In genomic region chr3:11626084-11626463, GRCh38 we compare ENCODE assay signal across 12 cellular contexts. TPM values are rescaled to one million over a fixed set of nuclear protein-coding genes. Genes with fewer than 3 reads are reported as not detected.
DNase-seq lines count a peak whose midpoint lies in the region; ATAC-seq, FAIRE-seq and TF ChIP-seq lines count a peak whose summit lies in the region.
"Had no signal": no experiment of that assay in that cellular context is flagged by ENCODE, and none has a peak within 500 bp of the region (broad histone marks: within the 10 kb centered on the region; RNA-seq: fewer than 3 reads in every experiment).

No MANE protein-coding gene starts in this region.

- peaks cover 8% of the 10 kb centered on the region for H3K4me1 Mint-ChIP-seq in neural progenitor cell

- no peak for TF ChIP-seq CTCF in right lobe of liver (IDR thresholded peaks at IDR 0.05)
- no peak for TF ChIP-seq CTCF in neural progenitor cell (IDR thresholded peaks at IDR 0.05)

- H3F3A ChIP-seq in neural progenitor cell (ENCODE audit: low read depth): no peaks in the 10 kb centered on the region

- no peak overlapping the region for H3K27ac ChIP-seq in right lobe of liver
- no peak overlapping the region for H3K27ac ChIP-seq in neural progenitor cell
- H3K27ac ChIP-seq: uterus had no signal

- H3K27me3 Mint-ChIP-seq in neural progenitor cell (ENCODE audit: insufficient read depth, low read depth): peaks cover 9% of the 10 kb centered on the region

- H3K9ac ChIP-seq in neural progenitor cell: no peak overlapping the region

- FAIRE-seq in H54 (lab: Jason Lieb, UNC): peak; percentile 27
- FAIRE-seq: endometrium, G401.6 had no signal

- intact Hi-C loops in right lobe of liver (cut with DNase I): no loop called here

- no peak overlapping the region for H3K4me3 Mint-ChIP-seq in neural progenitor cell

- H3K4me1 ChIP-seq in right lobe of liver (peaks cover 0 to 20% (median 3%) of the 10 kb centered on the region in 4 donors), neural progenitor cell (peaks cover 6% of the 10 kb centered on the region)

- no peak overlapping the region for H3K4me2 ChIP-seq in neural progenitor cell

- H3K79me2 ChIP-seq in neural progenitor cell (ENCODE audit: low read depth): peaks cover 100% of the 10 kb centered on the region

- no peak overlapping the region for H3K27ac Mint-ChIP-seq in neural progenitor cell

- no peak for DNase-seq in H54 (ENCODE audit: insufficient read length, low spot score)
- DNase-seq in NCI-H526 treated with DMSO at 0.1 percent for 48 hours (lab: John Stamatoyannopoulos, UW): peak; percentile 26
- no peak for DNase-seq in right lobe of liver
- DNase-seq in neural progenitor cell (ENCODE audit: low spot score): no peak
- DNase-seq in UCSD-AML1 (lab: John Stamatoyannopoulos, UW; ENCODE audit: unreplicated experiment): no peak
- DNase-seq in NCI-H1105 (lab: John Stamatoyannopoulos, UW): no peak
- DNase-seq in NCI-H2171 (lab: John Stamatoyannopoulos, UW): no peak
- DNase-seq: NCI-H510A, uterus had no signal

- H3K4me3 ChIP-seq in right lobe of liver (no peak overlapping the region), neural progenitor cell (no peak overlapping the region)
- H3K4me3 ChIP-seq: uterus had no signal

- WGBS in right lobe of liver (ENCODE audit: insufficient coverage, low coverage, low lambda C conversion rate, missing lambda C conversion rate): 23% methylated on average over 2 of the region's 2 CpGs

- H3K36me3 ChIP-seq in right lobe of liver (no peaks in the 10 kb centered on the region), neural progenitor cell (no peaks in the 10 kb centered on the region)
- H3K36me3 ChIP-seq: uterus had no signal

- H2AFZ ChIP-seq in neural progenitor cell (replicated peaks): no peak overlapping the region

- H3K36me3 Mint-ChIP-seq in neural progenitor cell: peaks cover 71% of the 10 kb centered on the region

- H4K20me1 ChIP-seq in neural progenitor cell (ENCODE audit: low read depth): peaks cover 86% of the 10 kb centered on the region

- TF ChIP-seq POLR2A in H54 (IDR thresholded peaks at IDR 0.05; ENCODE audit: low read depth, low read length): no peak
- TF ChIP-seq POLR2A in right lobe of liver (IDR thresholded peaks at IDR 0.05): no peak

- peaks cover 60% of the 10 kb centered on the region for H3K9me3 Mint-ChIP-seq in neural progenitor cell

- no peaks in the 10 kb centered on the region for H3K9me3 ChIP-seq in right lobe of liver
- no peaks in the 10 kb centered on the region for H3K9me3 ChIP-seq in neural progenitor cell (ENCODE audit: low read depth)
- H3K9me3 ChIP-seq: uterus had no signal

- H3K27me3 ChIP-seq in right lobe of liver (no peaks in the 10 kb centered on the region), neural progenitor cell (no peaks in the 10 kb centered on the region)
- H3K27me3 ChIP-seq: uterus had no signal

- ATAC-seq in GM18511 (IDR thresholded peaks at IDR 0.05; ENCODE audit: unreplicated experiment): peak; percentile 72
- ATAC-seq in right lobe of liver: peak in 3 of 4 donors; percentile 30 to 63 (median 49)

RNA-seq across cellular contexts. Expression of gene VGLL4, which starts 17.6 kb away (rescaled TPM):
- total RNA-seq in right lobe of liver (10 to 100 TPM; 10.4 to 22.4 (median 15.2) TPM), neural progenitor cell (ENCODE audit: low replicate concordance) (82.6 and 111 TPM in 2 replicates)
